In the genomic region with DNA sequence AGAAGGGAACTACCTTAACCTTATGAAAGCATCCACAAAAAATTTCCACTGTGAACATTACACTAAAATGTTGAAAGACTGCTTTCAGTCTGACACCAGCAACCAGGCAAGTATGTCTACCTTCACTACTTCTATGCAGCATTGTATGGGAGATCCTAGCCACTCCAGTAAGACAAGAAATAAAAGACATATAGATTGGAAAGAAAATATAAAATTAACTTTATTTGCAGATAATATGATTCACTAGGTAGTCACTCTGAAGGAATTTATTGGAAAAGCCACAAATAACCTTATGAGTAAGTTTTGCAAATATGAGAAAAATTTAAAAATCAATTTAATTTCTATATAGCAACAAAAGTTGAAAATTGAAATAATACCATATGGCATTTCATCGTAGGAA, we compare ENCODE assay signal across 28 cellular contexts.
"Had no signal": no experiment of that assay in that cellular context is flagged by ENCODE, and none has a peak within 500 bp of the region (broad histone marks: within the 10 kb centered on the region; RNA-seq: fewer than 3 reads in every experiment).

No MANE protein-coding gene starts in this region.

- H3K27ac ChIP-seq: colonic mucosa, gastroesophageal sphincter, hepatocyte, ovary, right lobe of liver, uterus had no signal

- H3K9me3 ChIP-seq: colonic mucosa, ovary, right lobe of liver had no signal

- H3K36me3 ChIP-seq: colonic mucosa, gastroesophageal sphincter, ovary, right lobe of liver, uterus had no signal

- H3K4me2 ChIP-seq: hepatocyte had no signal

- DNase-seq: activated CD4-positive, alpha-beta T cell treated with anti-CD3 and anti-CD28 coated beads for 36 hours; activated CD4-positive, CD25-positive, alpha-beta regulatory T cell; activated CD8-positive, alpha-beta memory T cell treated with anti-CD3 and anti-CD28 coated beads, Interleukin-2, amount 10 ng/mL, durations not matched to agents 7 days and 5 days; activated CD8-positive, alpha-beta T cell treated with anti-CD3 and anti-CD28 coated beads, Interleukin-2, amount 10 ng/mL, durations not matched to agents 7 days and 5 days; activated naive CD4-positive, alpha-beta T cell; activated T-cell treated with anti-CD3 and anti-CD28 coated beads, Interleukin-2, amount 50 U/mL, for 48 hours; anterior cingulate cortex; colonic mucosa; effector CD8-positive, alpha-beta T cell; erythroblast; left cardiac atrium; mammary epithelial cell; naive B cell; ovary; right lobe of liver; small intestine; stimulated activated CD4-positive, alpha-beta T cell treated with anti-CD3 and anti-CD28 coated beads, Interleukin-1b, Interleukin-23, amount 100 ng/mL, for 48 hours; stimulated activated CD4-positive, alpha-beta T cell treated with anti-CD3 and anti-CD28 coated beads, Interleukin-4, amount 100 ng/mL, for 4 hours; stimulated activated CD8-positive, alpha-beta memory T cell treated with anti-CD3 and anti-CD28 coated beads, Interleukin-4, amount 100 ng/mL, for 48 hours; stimulated activated naive CD8-positive, alpha-beta T cell treated with anti-CD3 and anti-CD28 coated beads, Interleukin-15, amount 100 ng/mL, for 72 hours; substantia nigra; uterus had no signal

- H3K4me1 Mint-ChIP-seq: activated CD4-positive, alpha-beta T cell treated with anti-CD3 and anti-CD28 coated beads for 36 hours; activated CD8-positive, alpha-beta memory T cell treated with anti-CD3 and anti-CD28 coated beads, Interleukin-2, amount 10 ng/mL, durations not matched to agents 7 days and 5 days; naive B cell; stimulated activated memory B cell treated with anti-CD40 and anti-IgM and Interleukin-4, amounts not matched to agents 10 μg/mL and 1 μg/mL and 100 μg/mL, for 72 hours; stimulated activated naive CD8-positive, alpha-beta T cell treated with anti-CD3 and anti-CD28 coated beads, Interleukin-15, amount 100 ng/mL, for 72 hours had no signal

- H3K9me3 Mint-ChIP-seq: type B pancreatic cell had no signal

- H3K27me3 ChIP-seq: colonic mucosa, gastroesophageal sphincter, hepatocyte, ovary, right lobe of liver, uterus had no signal

- H3K27me3 Mint-ChIP-seq: activated CD4-positive, alpha-beta T cell treated with anti-CD3 and anti-CD28 coated beads for 36 hours; activated CD8-positive, alpha-beta memory T cell treated with anti-CD3 and anti-CD28 coated beads, Interleukin-2, amount 10 ng/mL, durations not matched to agents 7 days and 5 days; naive B cell; progenitor cell of endocrine pancreas; stimulated activated memory B cell treated with anti-CD40 and anti-IgM and Interleukin-4, amounts not matched to agents 10 μg/mL and 1 μg/mL and 100 μg/mL, for 72 hours; stimulated activated naive CD8-positive, alpha-beta T cell treated with anti-CD3 and anti-CD28 coated beads, Interleukin-15, amount 100 ng/mL, for 72 hours; type B pancreatic cell had no signal

- H3K4me3 ChIP-seq: colonic mucosa, gastroesophageal sphincter, hepatocyte, ovary, right lobe of liver, uterus had no signal

- ATAC-seq: activated CD4-positive, alpha-beta T cell treated with anti-CD3 and anti-CD28 coated beads for 36 hours; activated CD8-positive, alpha-beta memory T cell treated with anti-CD3 and anti-CD28 coated beads, Interleukin-2, amount 10 ng/mL, durations not matched to agents 7 days and 5 days; activated CD8-positive, alpha-beta T cell treated with anti-CD3 and anti-CD28 coated beads, Interleukin-2, amount 10 ng/mL, durations not matched to agents 7 days and 5 days; activated naive CD4-positive, alpha-beta T cell treated with anti-CD3 and anti-CD28 coated beads, Interleukin-2, amount 50 U/mL, for 72 hours; gastroesophageal sphincter; left cardiac atrium; right lobe of liver; stimulated activated memory B cell treated with anti-CD40 and anti-IgM and Interleukin-4, amounts not matched to agents 10 μg/mL and 1 μg/mL and 100 μg/mL, for 72 hours; stimulated activated naive CD8-positive, alpha-beta T cell treated with anti-CD3 and anti-CD28 coated beads, Interleukin-15, amount 100 ng/mL, for 72 hours had no signal

- H3K4me1 ChIP-seq: colonic mucosa, gastroesophageal sphincter, right lobe of liver, uterus had no signal

- H3K79me2 ChIP-seq: hepatocyte had no signal

- H3K4me3 Mint-ChIP-seq: activated CD4-positive, alpha-beta T cell treated with anti-CD3 and anti-CD28 coated beads for 36 hours; activated CD8-positive, alpha-beta memory T cell treated with anti-CD3 and anti-CD28 coated beads, Interleukin-2, amount 10 ng/mL, durations not matched to agents 7 days and 5 days; activated CD8-positive, alpha-beta T cell treated with anti-CD3 and anti-CD28 coated beads, Interleukin-2, amount 10 ng/mL, durations not matched to agents 7 days and 5 days; naive B cell; stimulated activated memory B cell treated with anti-CD40 and anti-IgM and Interleukin-4, amounts not matched to agents 10 μg/mL and 1 μg/mL and 100 μg/mL, for 72 hours; stimulated activated naive CD8-positive, alpha-beta T cell treated with anti-CD3 and anti-CD28 coated beads, Interleukin-15, amount 100 ng/mL, for 72 hours; type B pancreatic cell had no signal

- H3K36me3 Mint-ChIP-seq: activated CD8-positive, alpha-beta memory T cell treated with anti-CD3 and anti-CD28 coated beads, Interleukin-2, amount 10 ng/mL, durations not matched to agents 7 days and 5 days; activated naive CD4-positive, alpha-beta T cell treated with anti-CD3 and anti-CD28 coated beads, Interleukin-2, amount 50 U/mL, for 72 hours; naive B cell; stimulated activated memory B cell treated with anti-CD40 and anti-IgM and Interleukin-4, amounts not matched to agents 10 μg/mL and 1 μg/mL and 100 μg/mL, for 72 hours; type B pancreatic cell had no signal

- H2AFZ ChIP-seq: hepatocyte had no signal

- H3K27ac Mint-ChIP-seq: activated CD4-positive, alpha-beta T cell treated with anti-CD3 and anti-CD28 coated beads for 36 hours; activated CD8-positive, alpha-beta memory T cell treated with anti-CD3 and anti-CD28 coated beads, Interleukin-2, amount 10 ng/mL, durations not matched to agents 7 days and 5 days; activated CD8-positive, alpha-beta T cell treated with anti-CD3 and anti-CD28 coated beads, Interleukin-2, amount 10 ng/mL, durations not matched to agents 7 days and 5 days; activated naive CD4-positive, alpha-beta T cell treated with anti-CD3 and anti-CD28 coated beads, Interleukin-2, amount 50 U/mL, for 72 hours; naive B cell; progenitor cell of endocrine pancreas; stimulated activated memory B cell treated with anti-CD40 and anti-IgM and Interleukin-4, amounts not matched to agents 10 μg/mL and 1 μg/mL and 100 μg/mL, for 72 hours; stimulated activated naive CD8-positive, alpha-beta T cell treated with anti-CD3 and anti-CD28 coated beads, Interleukin-15, amount 100 ng/mL, for 72 hours; type B pancreatic cell had no signal
